Comparison of ENCODE assay signal across 8 cellular contexts in the genomic region with DNA sequence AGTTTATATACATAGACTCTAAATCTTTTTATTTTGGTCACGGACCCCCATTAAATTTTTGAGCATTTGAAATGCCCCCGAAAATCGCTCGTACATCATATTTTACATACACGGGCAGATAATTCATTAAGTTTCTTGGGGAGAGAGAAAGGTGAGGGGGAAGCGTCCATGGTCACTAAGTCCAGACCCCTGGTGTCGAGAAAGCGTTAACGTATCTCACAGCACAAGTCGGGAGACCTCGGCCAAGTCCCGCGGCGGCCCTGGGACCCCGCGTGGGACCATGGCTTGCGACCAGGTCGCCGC. TPM values are rescaled to one million over a fixed set of nuclear protein-coding genes. Genes with fewer than 3 reads are reported as not detected.
DNase-seq lines count a peak whose midpoint lies in the region; ATAC-seq, FAIRE-seq and TF ChIP-seq lines count a peak whose summit lies in the region.

No MANE protein-coding gene starts in this region.

- no peaks in the 10 kb centered on the region for H3K36me3 Mint-ChIP-seq in activated CD4-positive, alpha-beta T cell treated with anti-CD3 and anti-CD28 coated beads for 36 hours (ENCODE audit: low read depth)
- peaks cover 6 to 8% of the 10 kb centered on the region in 2 donors for H3K36me3 Mint-ChIP-seq in activated naive CD4-positive, alpha-beta T cell treated with anti-CD3 and anti-CD28 coated beads, Interleukin-2, amount 50 U/mL, for 72 hours

- no peaks in the 10 kb centered on the region for H4K20me1 ChIP-seq in keratinocyte (ENCODE audit: control insufficient read depth, extremely low read depth, insufficient read depth, low read length)

- peaks cover 43% of the 10 kb centered on the region for H3K4me1 Mint-ChIP-seq in activated CD4-positive, alpha-beta T cell treated with anti-CD3 and anti-CD28 coated beads for 36 hours

- intact Hi-C loops in activated CD4-positive, alpha-beta T cell treated with anti-CD3 and anti-CD28 coated beads for 36 hours (cut with DNase I, micrococcal nuclease) = loop anchor here (2.0 to 5.0 kb wide), 8 partner anchors 35 to 700 kb away; partner anchors contain the start of genes DNAJC25 (in 1 of the 2), INIP (in 1 of the 2) and SUSD1 (in 1 of the 2)

- H3K79me2 ChIP-seq in keratinocyte (ENCODE audit: control insufficient read depth, insufficient read depth, low read length) = peaks cover 56% of the 10 kb centered on the region

- no peak overlapping the region for H2AFZ ChIP-seq in keratinocyte (ENCODE audit: control insufficient read depth, low read length)

- peak overlapping the region; percentile 89 for H3K4me3 Mint-ChIP-seq in activated CD4-positive, alpha-beta T cell treated with anti-CD3 and anti-CD28 coated beads for 36 hours

- peak overlapping the region; percentile 81 for H3K27ac ChIP-seq in keratinocyte (ENCODE audit: control insufficient read depth, insufficient read depth, low read length)
- H3K27ac ChIP-seq in thoracic aorta = peak overlapping the region; percentile 94 to 98

- no peak for TF ChIP-seq CTCF in keratinocyte (optimal IDR thresholded peaks at IDR 0.05 in 1 of 3, IDR thresholded peaks at IDR 0.05 in 1 of 3, conservative IDR thresholded peaks at IDR 0.05 in 1 of 3; ENCODE audit: extremely low read depth in 1 of 3, insufficient read depth in 2 of 3, low read length in 3 of 3)
- TF ChIP-seq CTCF in thoracic aorta (IDR thresholded peaks at IDR 0.05) = peak; percentile 26

- H3K9me3 ChIP-seq in keratinocyte (ENCODE audit: control insufficient read depth, low read depth, low read length) (no peaks in the 10 kb centered on the region), thoracic aorta (no peaks in the 10 kb centered on the region)

- peaks cover 18% of the 10 kb centered on the region for H3K4me1 ChIP-seq in keratinocyte (ENCODE audit: control insufficient read depth, extremely low read depth, insufficient read depth, low read length)
- H3K4me1 ChIP-seq in thoracic aorta (ENCODE audit: control insufficient read depth in 1 of 2, low read depth in 2 of 2) = peaks cover 15 to 20% of the 10 kb centered on the region in 2 donors

- FAIRE-seq in keratinocyte (lab: Jason Lieb, UNC) = no peak

- H3K36me3 ChIP-seq in keratinocyte (ENCODE audit: control insufficient read depth in 2 of 2, extremely low read depth in 1 of 2, insufficient read depth in 2 of 2, low read length in 2 of 2) = no peaks in the 10 kb centered on the region
- H3K36me3 ChIP-seq in thoracic aorta = no peaks in the 10 kb centered on the region

- CTCF ChIA-PET in activated CD4-positive, alpha-beta T cell treated with anti-CD3 and anti-CD28 coated beads for 36 hours (lab: Charles Lee) = interaction anchor here (0.8 to 1.9 kb wide), 4 partner anchors 12 to 212 kb away, joined by 3 to 10 read pairs (median 4); no protein-coding TSS in a partner anchor

- POLR2A ChIA-PET in activated CD4-positive, alpha-beta T cell treated with anti-CD3 and anti-CD28 coated beads for 36 hours (lab: Charles Lee) = interaction anchor here (0.6 to 2.1 kb wide), 3 partner anchors 36 to 220 kb away, joined by 3 to 7 read pairs (median 3); partner anchors contain the start of gene HSDL2

- H3K9ac ChIP-seq in keratinocyte (ENCODE audit: control insufficient read depth, extremely low read depth, insufficient read depth, low read length) = peak overlapping the region; percentile 94

- ATAC-seq in activated CD4-positive, alpha-beta T cell treated with anti-CD3 and anti-CD28 coated beads for 36 hours = no peak
- ATAC-seq in activated naive CD4-positive, alpha-beta T cell treated with anti-CD3 and anti-CD28 coated beads, Interleukin-2, amount 50 U/mL, for 72 hours = no peak
- ATAC-seq in thoracic aorta (ENCODE audit: insufficient number of reproducible peaks, low FRiP score, low read depth) (no peak), HG02610 (IDR thresholded peaks at IDR 0.05; ENCODE audit: unreplicated experiment) (no peak), GM19328 (IDR thresholded peaks at IDR 0.05; ENCODE audit: unreplicated experiment) (no peak)

- DNase-seq in activated CD4-positive, alpha-beta T cell treated with anti-CD3 and anti-CD28 coated beads for 36 hours = no peak
- no peak for DNase-seq in activated CD4-positive, alpha-beta T cell treated with anti-CD3 and anti-CD28 coated beads for 1 hour
- DNase-seq in activated naive CD4-positive, alpha-beta T cell treated with anti-CD3 and anti-CD28 coated beads, Interleukin-2, amount 50 U/mL, for 72 hours (ENCODE audit: low spot score in 2 of 2) = no peak
- DNase-seq in keratinocyte (ENCODE audit: low read depth, low spot score) (no peak), thoracic aorta (ENCODE audit: low spot score) (no peak), HuH-7.5 (ENCODE audit: low spot score) (no peak)

- H3K9me3 Mint-ChIP-seq in activated CD4-positive, alpha-beta T cell treated with anti-CD3 and anti-CD28 coated beads for 36 hours (ENCODE audit: low read depth) = peaks cover 2% of the 10 kb centered on the region
- no peaks in the 10 kb centered on the region for H3K9me3 Mint-ChIP-seq in activated naive CD4-positive, alpha-beta T cell treated with anti-CD3 and anti-CD28 coated beads, Interleukin-2, amount 50 U/mL, for 72 hours

- no peaks in the 10 kb centered on the region for H3K27me3 Mint-ChIP-seq in activated CD4-positive, alpha-beta T cell treated with anti-CD3 and anti-CD28 coated beads for 36 hours

- no peaks in the 10 kb centered on the region for H3K27me3 ChIP-seq in keratinocyte (ENCODE audit: control insufficient read depth, extremely low read depth, insufficient read depth, low read length)
- H3K27me3 ChIP-seq in thoracic aorta (replicated peaks; ENCODE audit: insufficient read depth) = no peaks in the 10 kb centered on the region

- peak overlapping the region; percentile 95 for H3K4me2 ChIP-seq in keratinocyte (ENCODE audit: control insufficient read depth, extremely low read depth, insufficient read depth, low read depth, low read length)

- H3K4me3 ChIP-seq in keratinocyte (ENCODE audit: control insufficient read depth in 2 of 3, extremely low read depth in 1 of 3, insufficient read depth in 2 of 3, low read depth in 1 of 3, low read length in 3 of 3) (peak overlapping the region; percentile 74 to 89 (median 77)), thoracic aorta (peak overlapping the region; percentile 86)

- dilution Hi-C loops in keratinocyte (cut with MboI; ENCODE audit: extremely low pct_ligation_motif_present, low sequenced_read_pairs) = no loop called here

- H3K9me1 ChIP-seq in keratinocyte (ENCODE audit: control insufficient read depth, extremely low read depth, insufficient read depth, low read length) = no peaks in the 10 kb centered on the region

- H3K27ac Mint-ChIP-seq in activated CD4-positive, alpha-beta T cell treated with anti-CD3 and anti-CD28 coated beads for 36 hours = peak overlapping the region; percentile 93
- peak overlapping the region; percentile 90 to 97 for H3K27ac Mint-ChIP-seq in activated naive CD4-positive, alpha-beta T cell treated with anti-CD3 and anti-CD28 coated beads, Interleukin-2, amount 50 U/mL, for 72 hours

RNA-seq across cellular contexts. Expression of gene PTBP3, which starts 0.8 kb away (rescaled TPM):
- total RNA-seq in activated CD4-positive, alpha-beta T cell treated with anti-CD3 and anti-CD28 coated beads for 36 hours = 100 to 1,000 TPM in 1 of 2 experiments, 10 to 100 TPM in 1; 98.9 to 176 TPM
- total RNA-seq in activated naive CD4-positive, alpha-beta T cell treated with anti-CD3 and anti-CD28 coated beads, Interleukin-2, amount 50 U/mL, for 72 hours = 10 to 100 TPM; 77.7 to 91.8 TPM
- polyA plus RNA-seq in keratinocyte = 43.7 to 83.3 TPM (median 51.0 TPM) in 3 replicates
- 12.4 TPM for polyA plus RNA-seq in keratinocyte (2011; ENCODE audit: low read depth)
- 40.3 and 64.4 TPM in 2 replicates for polyA plus RNA-seq in keratinocyte (2011; cell fraction: cytosol; rRNA removed)
- polyA plus RNA-seq in keratinocyte (2011; cell fraction: nucleus; rRNA removed) = 48.1 and 49.1 TPM in 2 replicates
- 22.0 and 35.0 TPM in 2 replicates for polyA plus RNA-seq in keratinocyte (2012; ENCODE audit: low replicate concordance)
- 47.9 to 167 TPM (median 114 TPM) in 3 replicates for polyA minus RNA-seq in keratinocyte
- 49.3 TPM for polyA minus RNA-seq in keratinocyte (2011; cell fraction: cytosol; rRNA and poly(A)+ RNA removed)
- polyA minus RNA-seq in keratinocyte (2011; cell fraction: nucleus; rRNA and poly(A)+ RNA removed) = 32.8 and 60.3 TPM in 2 replicates
- 10 to 100 TPM; 26.5 to 55.6 TPM for total RNA-seq in thoracic aorta

RNA-seq across cellular contexts. Expression of gene HSDL2, which starts 47.3 kb away (rescaled TPM):
- 10 to 100 TPM; 24.7 to 30.9 TPM for total RNA-seq in activated CD4-positive, alpha-beta T cell treated with anti-CD3 and anti-CD28 coated beads for 36 hours
- 10 to 100 TPM; 32.6 to 34.9 TPM for total RNA-seq in activated naive CD4-positive, alpha-beta T cell treated with anti-CD3 and anti-CD28 coated beads, Interleukin-2, amount 50 U/mL, for 72 hours
- 15.7 to 27.6 TPM (median 25.0 TPM) in 3 replicates for polyA plus RNA-seq in keratinocyte
- 38.8 TPM for polyA plus RNA-seq in keratinocyte (2011; ENCODE audit: low read depth)
- 18.2 and 29.0 TPM in 2 replicates for polyA plus RNA-seq in keratinocyte (2011; cell fraction: cytosol; rRNA removed)
- 12.6 and 14.9 TPM in 2 replicates for polyA plus RNA-seq in keratinocyte (2011; cell fraction: nucleus; rRNA removed)
- 14.7 and 19.8 TPM in 2 replicates for polyA plus RNA-seq in keratinocyte (2012; ENCODE audit: low replicate concordance)
- 5.4 to 26.8 TPM (median 17.2 TPM) in 3 replicates for polyA minus RNA-seq in keratinocyte
- polyA minus RNA-seq in keratinocyte (2011; cell fraction: cytosol; rRNA and poly(A)+ RNA removed) = 18.2 TPM
- polyA minus RNA-seq in keratinocyte (2011; cell fraction: nucleus; rRNA and poly(A)+ RNA removed) = 7.1 and 14.0 TPM in 2 replicates
- total RNA-seq in thoracic aorta = 10 to 100 TPM; 31.7 to 36.3 TPM
